In the genomic region with DNA sequence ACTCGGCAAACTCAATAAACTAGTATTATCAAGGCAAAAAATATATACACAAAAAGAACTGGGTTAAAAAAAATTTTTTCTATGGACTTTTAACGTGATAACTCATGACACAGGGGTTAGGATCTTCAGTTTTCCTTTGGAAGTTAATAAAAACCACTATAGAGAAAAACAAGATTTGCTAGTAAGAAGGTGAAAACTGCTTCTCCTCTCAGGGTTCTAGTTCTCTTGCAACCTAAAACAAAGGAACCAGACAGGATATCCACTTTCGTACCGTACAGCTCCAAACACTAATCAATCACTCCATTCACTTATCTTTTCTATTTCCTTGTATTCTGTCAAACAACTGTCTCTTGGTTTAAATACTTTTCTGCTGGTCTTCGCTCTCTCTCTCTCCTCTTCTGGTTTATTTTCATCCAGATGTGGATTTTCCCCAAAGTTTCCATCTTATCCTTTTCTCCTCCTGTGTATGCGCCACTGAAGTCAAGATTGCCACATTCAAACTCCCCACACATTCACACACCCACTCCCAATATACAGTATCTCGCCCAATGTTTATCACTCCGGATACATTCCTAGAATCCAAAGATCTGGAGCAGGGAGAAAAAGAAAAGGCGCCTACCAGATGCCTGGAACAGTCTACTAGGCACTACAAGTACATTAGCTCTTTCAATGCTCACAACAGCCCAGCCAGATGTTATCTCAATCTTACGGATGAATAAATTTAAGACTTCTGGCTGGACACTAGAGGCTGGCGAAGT, we compare ENCODE assay signal across 8 cellular contexts. TPM values are rescaled to one million over a fixed set of nuclear protein-coding genes. Genes with fewer than 3 reads are reported as not detected.
DNase-seq lines count a peak whose midpoint lies in the region; ATAC-seq and TF ChIP-seq lines count a peak whose summit lies in the region.

No MANE protein-coding gene starts in this region.

- no peaks in the 10 kb centered on the region for H3K9me2 ChIP-seq in MM.1S (replicated peaks; ENCODE audit: insufficient read depth, low read length)

- H3K4me2 ChIP-seq in MM.1S (ENCODE audit: low read depth, low read length), result peak overlapping the region; percentile 89

- H3K36me3 Mint-ChIP-seq in T-helper 2 cell treated with Interferon-gamma antibody and Interleukin-4, amounts not matched to agents 5 μg/mL and 100 μg/mL, for 36 hours (ENCODE audit: low read depth), result peaks cover 34% of the 10 kb centered on the region
- H3K36me3 Mint-ChIP-seq in naive thymus-derived CD8-positive, alpha-beta T cell, result peaks cover 0 to 26% (median 11%) of the 10 kb centered on the region in 3 donors

- DNase-seq in T-helper 2 cell treated with Interferon-gamma antibody and Interleukin-4, amounts not matched to agents 5 μg/mL and 100 μg/mL, for 36 hours (ENCODE audit: low spot score), result no peak
- DNase-seq in T-helper 2 cell (no peak), MM.1S (no peak), NCI-H524 treated with DMSO at 0.1 percent for 48 hours (lab: John Stamatoyannopoulos, UW) (no peak), NOMO-1 treated with dmso at 0.1 percent for 144 hours (lab: John Stamatoyannopoulos, UW; ENCODE audit: unreplicated experiment) (no peak)
- no peak for DNase-seq in effector memory CD4-positive, alpha-beta T cell
- DNase-seq in naive thymus-derived CD8-positive, alpha-beta T cell, result no peak

- H3K27me3 ChIP-seq in MM.1S (replicated peaks; ENCODE audit: insufficient read depth, low read length), result no peaks in the 10 kb centered on the region
- no peaks in the 10 kb centered on the region for H3K27me3 ChIP-seq in effector memory CD4-positive, alpha-beta T cell (replicated peaks; ENCODE audit: control insufficient read depth, insufficient read depth, low read length, poor library complexity, severe bottlenecking)

- H3K27me3 Mint-ChIP-seq in T-helper 2 cell treated with Interferon-gamma antibody and Interleukin-4, amounts not matched to agents 5 μg/mL and 100 μg/mL, for 36 hours (ENCODE audit: low read depth), result peaks cover 9% of the 10 kb centered on the region
- H3K27me3 Mint-ChIP-seq in naive thymus-derived CD8-positive, alpha-beta T cell, result no peaks in the 10 kb centered on the region

- no peak for TF ChIP-seq CTCF in MM.1S (IDR thresholded peaks at IDR 0.05; ENCODE audit: low read length)

- no peaks in the 10 kb centered on the region for H3F3A ChIP-seq in MM.1S (ENCODE audit: insufficient read depth, low read length)

- H3K27ac Mint-ChIP-seq in T-helper 2 cell treated with Interferon-gamma antibody and Interleukin-4, amounts not matched to agents 5 μg/mL and 100 μg/mL, for 36 hours, result peak overlapping the region; percentile 100
- H3K27ac Mint-ChIP-seq in naive thymus-derived CD8-positive, alpha-beta T cell, result peak overlapping the region; percentile 95 to 99 (median 98)

- H3K27ac ChIP-seq in MM.1S (ENCODE audit: low read length), result peak overlapping the region; percentile 90; the same call in 1 of the 2 replicates
- peak overlapping the region; percentile 97 for H3K27ac ChIP-seq in effector memory CD4-positive, alpha-beta T cell (ENCODE audit: insufficient read depth, low read length, poor library complexity, severe bottlenecking)

- peaks cover 16% of the 10 kb centered on the region; the same call in 1 of the 2 replicates for H4K20me1 ChIP-seq in MM.1S (ENCODE audit: insufficient read depth, low read length)

- H3K4me3 ChIP-seq in MM.1S (ENCODE audit: low read length), result peak overlapping the region; percentile 90
- peak overlapping the region; percentile 65 for H3K4me3 ChIP-seq in effector memory CD4-positive, alpha-beta T cell (ENCODE audit: insufficient read depth, low read depth, low read length, poor library complexity, severe bottlenecking)

- H3K4me1 ChIP-seq in MM.1S (ENCODE audit: low read length), result no peaks in the 10 kb centered on the region
- peaks cover 9% of the 10 kb centered on the region for H3K4me1 ChIP-seq in effector memory CD4-positive, alpha-beta T cell (ENCODE audit: control insufficient read depth, insufficient read depth, low read length, poor library complexity, severe bottlenecking)

- peaks cover 21% of the 10 kb centered on the region for H3K4me1 Mint-ChIP-seq in T-helper 2 cell treated with Interferon-gamma antibody and Interleukin-4, amounts not matched to agents 5 μg/mL and 100 μg/mL, for 36 hours (ENCODE audit: low read depth)
- peaks cover 18 to 42% (median 36%) of the 10 kb centered on the region in 4 donors for H3K4me1 Mint-ChIP-seq in naive thymus-derived CD8-positive, alpha-beta T cell

- peak overlapping the region; percentile 87 for H3K9ac ChIP-seq in MM.1S (ENCODE audit: low read length)

- H3K36me3 ChIP-seq in MM.1S (replicated peaks; ENCODE audit: insufficient read depth, low read length), result no peaks in the 10 kb centered on the region; the same call in 1 of the 2 replicates
- peaks cover 1% of the 10 kb centered on the region for H3K36me3 ChIP-seq in effector memory CD4-positive, alpha-beta T cell (ENCODE audit: control insufficient read depth, insufficient read depth, low read length)

- no peaks in the 10 kb centered on the region for H3K9me3 Mint-ChIP-seq in T-helper 2 cell treated with Interferon-gamma antibody and Interleukin-4, amounts not matched to agents 5 μg/mL and 100 μg/mL, for 36 hours
- H3K9me3 Mint-ChIP-seq in naive thymus-derived CD8-positive, alpha-beta T cell, result no peaks in the 10 kb centered on the region

- peak overlapping the region; percentile 100 for H3K4me3 Mint-ChIP-seq in T-helper 2 cell treated with Interferon-gamma antibody and Interleukin-4, amounts not matched to agents 5 μg/mL and 100 μg/mL, for 36 hours
- H3K4me3 Mint-ChIP-seq in naive thymus-derived CD8-positive, alpha-beta T cell, result peak overlapping the region; percentile 87 to 100 (median 96)

- H3K9me3 ChIP-seq in MM.1S (replicated peaks; ENCODE audit: insufficient read depth, low read length), result no peaks in the 10 kb centered on the region
- no peaks in the 10 kb centered on the region for H3K9me3 ChIP-seq in effector memory CD4-positive, alpha-beta T cell (ENCODE audit: control insufficient read depth, low read length)

- ATAC-seq in naive thymus-derived CD8-positive, alpha-beta T cell, result no peak
- ATAC-seq in HG03457 (IDR thresholded peaks at IDR 0.05; ENCODE audit: unreplicated experiment), result no peak

- peak overlapping the region; percentile 36; the same call in 1 of the 2 replicates for H2AFZ ChIP-seq in MM.1S (ENCODE audit: low read length)

- H3K79me2 ChIP-seq in MM.1S (ENCODE audit: low read length), result peaks cover 49% of the 10 kb centered on the region

- POLR2A ChIA-PET in naive thymus-derived CD8-positive, alpha-beta T cell (lab: Charles Lee), result interaction anchor here (0.8 to 5.6 kb wide), 28 partner anchors 9 to 491 kb away, joined by 3 to 366 read pairs (median 7); partner anchors contain the start of genes CLCC1, EEIG2, HENMT1 and SLC25A24

RNA-seq across cellular contexts. Expression of gene PRPF38B, which starts 0.8 kb away (rescaled TPM):
- 100 to 1,000 TPM; 146 TPM for total RNA-seq in naive thymus-derived CD8-positive, alpha-beta T cell
- 10 to 100 TPM; 18.9 to 21.7 (median 19.1) TPM for polyA plus RNA-seq in naive thymus-derived CD8-positive, alpha-beta T cell

RNA-seq across cellular contexts. Expression of gene FNDC7, which starts 21.4 kb away (rescaled TPM):
- total RNA-seq in naive thymus-derived CD8-positive, alpha-beta T cell, result under 1 TPM; 0.22 to 0.34 TPM
- not detected for polyA plus RNA-seq in naive thymus-derived CD8-positive, alpha-beta T cell

RNA-seq across cellular contexts. Expression of gene HENMT1, which starts 30.4 kb away (rescaled TPM):
- total RNA-seq in naive thymus-derived CD8-positive, alpha-beta T cell, result 10 to 100 TPM; 24.8 to 27.6 TPM
- 10 to 100 TPM; 38.1 to 53.8 (median 42.4) TPM for polyA plus RNA-seq in naive thymus-derived CD8-positive, alpha-beta T cell

RNA-seq across cellular contexts. Expression of gene STXBP3, which starts 55.2 kb away (rescaled TPM):
- 10 to 100 TPM; 72.5 to 83.6 TPM for total RNA-seq in naive thymus-derived CD8-positive, alpha-beta T cell
- 10 to 100 TPM; 39.8 to 46.1 (median 43.6) TPM for polyA plus RNA-seq in naive thymus-derived CD8-positive, alpha-beta T cell
